Comparison of ENCODE assay signal across 23 cellular contexts in genomic region chr12:124276337-124276736, GRCh38. TPM values are rescaled to one million over a fixed set of nuclear protein-coding genes. Genes with fewer than 3 reads are reported as not detected.
DNase-seq lines count a peak whose midpoint lies in the region; ATAC-seq, FAIRE-seq and TF ChIP-seq lines count a peak whose summit lies in the region.
"Had no signal": no experiment of that assay in that cellular context is flagged by ENCODE, and none has a peak within 500 bp of the region (broad histone marks: within the 10 kb centered on the region; RNA-seq: fewer than 3 reads in every experiment).

No MANE protein-coding gene starts in this region.

- no peak for TF ChIP-seq EP300 in K562 (IDR thresholded peaks at IDR 0.05; ENCODE audit: low read length)

- DNase-seq in K562 (ENCODE audit: extremely low read depth in 1 of 4, low spot score in 3 of 4) (no peak), mesendoderm (no peak), NCI-H2081 (lab: John Stamatoyannopoulos, UW) (no peak)
- DNase-seq in natural killer cell treated with Interleukin-12 subunit alpha and Interleukin-12 subunit beta and Interleukin-15 and Interleukin-18, amount 100 ng/mL, for 72 hours (ENCODE audit: low spot score): no peak
- DNase-seq: 8988T; ACHN; BE2C; Caco-2; Calu3; CD4-positive, alpha-beta T cell; CD8-positive, alpha-beta T cell; DMS79 treated with DMSO at 0.1 percent for 48 hours; GF-D8 had no signal

- H3K9me3 Mint-ChIP-seq in nephron: no peaks in the 10 kb centered on the region
- H3K9me3 Mint-ChIP-seq in natural killer cell treated with Interleukin-12 subunit alpha and Interleukin-12 subunit beta and Interleukin-15 and Interleukin-18, amount 100 ng/mL, for 72 hours: no peaks in the 10 kb centered on the region
- H3K9me3 Mint-ChIP-seq: CD4-positive, alpha-beta T cell; CD8-positive, alpha-beta T cell had no signal

- no peak overlapping the region for H3K18ac ChIP-seq in mesendoderm (ENCODE audit: low read length)

- no peak for ATAC-seq in K562
- no peak for ATAC-seq in natural killer cell treated with Interleukin-12 subunit alpha and Interleukin-12 subunit beta and Interleukin-15 and Interleukin-18, amount 100 ng/mL, for 72 hours
- ATAC-seq: CD8-positive, alpha-beta T cell had no signal

- no peak overlapping the region for H2AFZ ChIP-seq in K562 (ENCODE audit: low read depth, low read length)

- H3K9me1 ChIP-seq in K562 (ENCODE audit: control insufficient read depth, insufficient read depth, low read length): no peaks in the 10 kb centered on the region

- H3K4me1 ChIP-seq in HEK293 (ENCODE audit: control insufficient read depth, insufficient read depth, low read length) (no peaks in the 10 kb centered on the region), K562 (replicated peaks in 1 of 2; ENCODE audit: control insufficient read depth in 2 of 2, insufficient read depth in 2 of 2, low read length in 2 of 2) (peaks cover 0 to 2% of the 10 kb centered on the region in 2 experiments; a peak in 2 of 5 replicates), mesendoderm (ENCODE audit: control insufficient read depth, low read depth, low read length) (no peaks in the 10 kb centered on the region)

- POLR2A ChIA-PET in HEK293 (lab: Yijun Ruan, JAX): no interaction called here
- POLR2A ChIA-PET in K562 (lab: Yijun Ruan, JAX): interaction anchor here (1.6 kb wide), 1 partner anchor 634 kb away, joined by 4 read pairs; no protein-coding TSS in a partner anchor

- H3K27me3 Mint-ChIP-seq in nephron (ENCODE audit: low read depth): no peaks in the 10 kb centered on the region
- peaks cover 29 to 30% of the 10 kb centered on the region in 2 donors for H3K27me3 Mint-ChIP-seq in natural killer cell treated with Interleukin-12 subunit alpha and Interleukin-12 subunit beta and Interleukin-15 and Interleukin-18, amount 100 ng/mL, for 72 hours

- TF ChIP-seq CTCF in HEK293 (tag by site-specific recombination; IDR thresholded peaks at IDR 0.05) (no peak), K562 (IDR thresholded peaks at IDR 0.05 in 2 of 3, conservative IDR thresholded peaks at IDR 0.05 in 1 of 3; ENCODE audit: insufficient read depth in 2 of 3, low read depth in 1 of 3, low read length in 3 of 3) (no peak), nephron (IDR thresholded peaks at IDR 0.05; ENCODE audit: unreplicated experiment in 3 of 3) (no peak)

- no peak overlapping the region for H3K4me3 ChIP-seq in HEK293 (ENCODE audit: low read depth, low read length)
- no peak overlapping the region for H3K4me3 ChIP-seq in K562
- H3K4me3 ChIP-seq in mesendoderm (ENCODE audit: low read length): no peak overlapping the region
- H3K4me3 ChIP-seq: BLaER1 had no signal

- in situ Hi-C loops in K562 (cut with MboI): no loop called here

- H4K20me1 ChIP-seq in K562 (replicated peaks; ENCODE audit: control insufficient read depth, insufficient read depth, low read length): no peaks in the 10 kb centered on the region
- H4K20me1 ChIP-seq: BLaER1 had no signal

- H3K9me3 ChIP-seq in HEK293 (ENCODE audit: control insufficient read depth, insufficient read depth, low read depth, low read length) (no peaks in the 10 kb centered on the region), K562 (replicated peaks; ENCODE audit: control insufficient read depth, insufficient read depth, low read depth, low read length) (no peaks in the 10 kb centered on the region)
- H3K9me3 ChIP-seq: BE2C, BLaER1, Caco-2 had no signal

- no peak overlapping the region for H2BK5ac ChIP-seq in mesendoderm (ENCODE audit: low read length)

- no peak overlapping the region for H3K27ac ChIP-seq in HEK293 (ENCODE audit: extremely low read depth, low read depth, low read length)
- H3K27ac ChIP-seq in K562 (ENCODE audit: extremely low read depth, low read depth, low read length): no peak overlapping the region
- no peak overlapping the region for H3K27ac ChIP-seq in mesendoderm (ENCODE audit: low read depth, low read length)
- H3K27ac ChIP-seq: C4-2B had no signal

- no peak overlapping the region for H3K23ac ChIP-seq in mesendoderm (ENCODE audit: low read length)

- H3K36me3 Mint-ChIP-seq in nephron (ENCODE audit: low read depth): no peaks in the 10 kb centered on the region
- no peaks in the 10 kb centered on the region for H3K36me3 Mint-ChIP-seq in natural killer cell treated with Interleukin-12 subunit alpha and Interleukin-12 subunit beta and Interleukin-15 and Interleukin-18, amount 100 ng/mL, for 72 hours
- H3K36me3 Mint-ChIP-seq: CD8-positive, alpha-beta T cell had no signal

- TF ChIP-seq POLR2A in K562 (conservative IDR thresholded peaks at IDR 0.05): no peak

- peaks cover 26 to 53% of the 10 kb centered on the region in 2 experiments for H3K27me3 ChIP-seq in K562 (ENCODE audit: control insufficient read depth in 2 of 2, insufficient read depth in 2 of 2, low read length in 2 of 2)
- no peaks in the 10 kb centered on the region for H3K27me3 ChIP-seq in mesendoderm (ENCODE audit: insufficient read depth, low read length, poor library complexity)
- H3K27me3 ChIP-seq: BE2C, BLaER1 had no signal

- H3K4me2 ChIP-seq in K562 (ENCODE audit: insufficient read depth, low read length) (no peak overlapping the region), mesendoderm (ENCODE audit: low read length) (no peak overlapping the region)

- CTCF ChIA-PET in HEK293 (lab: Yijun Ruan, JAX) (interaction anchor here (0.7 to 1.1 kb wide), 3 partner anchors 46 to 243 kb away, joined by 4 to 5 read pairs (median 4); no protein-coding TSS in a partner anchor), K562 (lab: Yijun Ruan, JAX; ENCODE audit: low intra/inter-chr PET ratio) (no interaction called here)

- H3K9ac ChIP-seq in K562 (ENCODE audit: insufficient read depth in 1 of 2, low read depth in 2 of 2, low read length in 2 of 2) (no peak overlapping the region), mesendoderm (ENCODE audit: low read length) (no peak overlapping the region)
- H3K9ac ChIP-seq: BLaER1 had no signal

- BruUV-seq in K562 (replicated peaks; lab: Mats Ljungman, UMichigan): no TSS peak

- intact Hi-C loops in K562 (cut with micrococcal nuclease): no loop called here

- H3K4me1 Mint-ChIP-seq in nephron: peaks cover 33% of the 10 kb centered on the region
- H3K4me1 Mint-ChIP-seq in natural killer cell treated with Interleukin-12 subunit alpha and Interleukin-12 subunit beta and Interleukin-15 and Interleukin-18, amount 100 ng/mL, for 72 hours (ENCODE audit: low read depth in 2 of 2): no peaks in the 10 kb centered on the region

- 7% methylated on average over 2 of the region's 2 CpGs for WGBS in K562 (ENCODE audit: insufficient coverage, low coverage, missing lambda C conversion rate)
- WGBS in mesendoderm (ENCODE audit: extremely low coverage, insufficient coverage, low lambda C conversion rate): no CpG with 5 or more reads among the region's 2 CpGs

- no peak overlapping the region for H2BK120ac ChIP-seq in mesendoderm (ENCODE audit: low read depth, low read length)

- no peaks in the 10 kb centered on the region for H3K79me1 ChIP-seq in mesendoderm (ENCODE audit: low read length)

- FAIRE-seq in K562 (lab: Jason Lieb, UNC): no peak
- FAIRE-seq: A204.1, D721Med, G401.6, GM12892, GM18507 had no signal

- H3K4me3 Mint-ChIP-seq in nephron: no peak overlapping the region
- H3K4me3 Mint-ChIP-seq in natural killer cell treated with Interleukin-12 subunit alpha and Interleukin-12 subunit beta and Interleukin-15 and Interleukin-18, amount 100 ng/mL, for 72 hours: no peak overlapping the region
- H3K4me3 Mint-ChIP-seq: CD4-positive, alpha-beta T cell; CD8-positive, alpha-beta T cell had no signal

- no peak overlapping the region for H2AK5ac ChIP-seq in mesendoderm (ENCODE audit: low read length)

- H3K36me3 ChIP-seq in HEK293 (ENCODE audit: control insufficient read depth in 2 of 2, insufficient read depth in 1 of 2, low read length in 2 of 2): no peaks in the 10 kb centered on the region
- H3K36me3 ChIP-seq in K562 (ENCODE audit: control insufficient read depth, insufficient read depth, low read length): no peaks in the 10 kb centered on the region
- H3K36me3 ChIP-seq in mesendoderm (ENCODE audit: control insufficient read depth, insufficient read depth, low read length): no peaks in the 10 kb centered on the region
- H3K36me3 ChIP-seq: BE2C, BLaER1 had no signal

- no peak overlapping the region for H3K56ac ChIP-seq in mesendoderm (ENCODE audit: low read length)

- H3K27ac Mint-ChIP-seq in nephron: peak overlapping the region; percentile 1 to 8 (median 1)
- no peak overlapping the region for H3K27ac Mint-ChIP-seq in natural killer cell treated with Interleukin-12 subunit alpha and Interleukin-12 subunit beta and Interleukin-15 and Interleukin-18, amount 100 ng/mL, for 72 hours
- H3K27ac Mint-ChIP-seq: CD4-positive, alpha-beta T cell; CD8-positive, alpha-beta T cell had no signal

- no peak overlapping the region for H3K4ac ChIP-seq in mesendoderm (ENCODE audit: low read depth, low read length)

- no peak for TF ChIP-seq RAD21 in K562 (CRISPR knock-in tag; conservative IDR thresholded peaks at IDR 0.05 in 1 of 2, IDR thresholded peaks at IDR 0.05 in 1 of 2)

- no peaks in the 10 kb centered on the region for H3K79me2 ChIP-seq in K562 (ENCODE audit: control insufficient read depth, insufficient read depth, low read length)
- no peaks in the 10 kb centered on the region for H3K79me2 ChIP-seq in mesendoderm (ENCODE audit: control insufficient read depth, insufficient read depth, low read length)

- no peak overlapping the region for H4K5ac ChIP-seq in mesendoderm (ENCODE audit: low read length)

- no peak overlapping the region for H4K8ac ChIP-seq in mesendoderm (ENCODE audit: low read depth, low read length)

- no peak overlapping the region for H2BK15ac ChIP-seq in mesendoderm (replicated peaks; ENCODE audit: low read depth)

RNA-seq across cellular contexts. Expression of gene RFLNA, which starts 18.6 kb away (rescaled TPM):
- total RNA-seq in K562 (2011; cell fraction: chromatin; rRNA removed; ENCODE audit: low replicate concordance): not detected in 2 replicates
- total RNA-seq in K562 (2011; cell fraction: nucleolus; rRNA removed): not detected in 2 replicates
- not detected in 2 replicates for total RNA-seq in K562 (2011; cell fraction: nucleoplasm; rRNA removed)
- total RNA-seq in K562 (2014; rRNA removed): not detected in 2 replicates
- not detected in 2 replicates for total RNA-seq in K562 (2014; rRNA removed; fragmentation: Illumina TruSeq; extraction: Trizol)
- not detected in 2 replicates for total RNA-seq in K562 (2015; rRNA removed; fragmentation: Illumina TruSeq; extraction: Trizol)
- total RNA-seq in K562 (2021): not detected in 2 replicates
- not detected in 2 replicates for polyA plus RNA-seq in K562 (2011; rRNA removed)
- polyA plus RNA-seq in K562 (2011; cell fraction: cytosol; rRNA removed): not detected in 2 replicates
- polyA plus RNA-seq in K562 (2011; cell fraction: nucleus; rRNA removed): not detected in 2 replicates
- polyA plus RNA-seq in K562 (2012): not detected in 2 replicates
- polyA plus RNA-seq in K562 (2014; fragmentation: Illumina TruSeq; extraction: Trizol): not detected in 2 replicates
- not detected for polyA plus RNA-seq in K562 (2014; fragmentation: Nextera tagmentation; extraction: Ambion mirVana)
- not detected in 2 replicates for polyA plus RNA-seq in K562 (2014; rRNA removed)
- not detected in 2 replicates for polyA minus RNA-seq in K562 (2011; rRNA and poly(A)+ RNA removed)
- polyA minus RNA-seq in K562 (2011; cell fraction: cytosol; rRNA and poly(A)+ RNA removed): not detected in 2 replicates
- polyA minus RNA-seq in K562 (2011; cell fraction: nucleus; rRNA and poly(A)+ RNA removed): not detected in 2 replicates
- polyA plus RNA-seq in mesendoderm (2013, experiment 1 of 2): 3.1 TPM
- 3.4 TPM for polyA plus RNA-seq in mesendoderm (2013, experiment 2 of 2)
- not detected for total RNA-seq in natural killer cell treated with Interleukin-12 subunit alpha and Interleukin-12 subunit beta and Interleukin-15 and Interleukin-18, amount 100 ng/mL, for 72 hours
- total RNA-seq: Calu3; CD4-positive, alpha-beta T cell; CD8-positive, alpha-beta T cell had no signal
- polyA plus RNA-seq: AG04450 had no signal

Comparison
In these comparisons a context has a peak if more than half of its experiments do, and no peak if none do; other contexts are left out.
1. H3K27ac Mint-ChIP-seq: peak in nephron (3 of 3); none in natural killer cell treated with Interleukin-12 subunit alpha and Interleukin-12 subunit beta and Interleukin-15 and Interleukin-18, amount 100 ng/mL, for 72 hours (0 of 2).
2. Of the 44 proteins assayed by ChIP-seq in both K562 and HEK293: peak only in K562: none; only in HEK293: ZBTB17; in both: none; in neither: 43.